Comparison of ENCODE assay signal across 11 cellular contexts in genomic region chr10:15200626-15201025, GRCh38. TPM values are rescaled to one million over a fixed set of nuclear protein-coding genes. Genes with fewer than 3 reads are reported as not detected.
DNase-seq lines count a peak whose midpoint lies in the region; ATAC-seq, FAIRE-seq and TF ChIP-seq lines count a peak whose summit lies in the region.
"Had no signal": no experiment of that assay in that cellular context is flagged by ENCODE, and none has a peak within 500 bp of the region (broad histone marks: within the 10 kb centered on the region; RNA-seq: fewer than 3 reads in every experiment).

No MANE protein-coding gene starts in this region.

- TF ChIP-seq POLR2A in esophagus muscularis mucosa (IDR thresholded peaks at IDR 0.05; ENCODE audit: low read depth) = no peak

- H3K27me3 ChIP-seq in bronchial epithelial cell (ENCODE audit: control insufficient read depth, insufficient read depth, low read length) = no peaks in the 10 kb centered on the region
- no peaks in the 10 kb centered on the region for H3K27me3 ChIP-seq in kidney epithelial cell (ENCODE audit: control insufficient read depth, insufficient read depth, low read length)
- H3K27me3 ChIP-seq in esophagus muscularis mucosa = no peaks in the 10 kb centered on the region

- H3K4me3 ChIP-seq in bronchial epithelial cell (ENCODE audit: low read depth, low read length) (no peak overlapping the region), kidney epithelial cell (ENCODE audit: low read depth, low read length) (no peak overlapping the region), esophagus muscularis mucosa (no peak overlapping the region)

- TF ChIP-seq CTCF in bronchial epithelial cell (IDR thresholded peaks at IDR 0.05; ENCODE audit: insufficient read depth, low read length, severe bottlenecking) = no peak
- TF ChIP-seq CTCF in kidney epithelial cell (IDR thresholded peaks at IDR 0.05; ENCODE audit: insufficient read depth, low read length, poor library complexity, severe bottlenecking) = no peak
- TF ChIP-seq CTCF in esophagus muscularis mucosa (IDR thresholded peaks at IDR 0.05) = no peak

- no peaks in the 10 kb centered on the region for H3K9me3 ChIP-seq in esophagus muscularis mucosa

- no peaks in the 10 kb centered on the region for H3K36me3 ChIP-seq in bronchial epithelial cell (ENCODE audit: control insufficient read depth, insufficient read depth, low read length)
- H3K36me3 ChIP-seq in kidney epithelial cell (ENCODE audit: control insufficient read depth, insufficient read depth, low read length) = no peaks in the 10 kb centered on the region
- H3K36me3 ChIP-seq in esophagus muscularis mucosa = no peaks in the 10 kb centered on the region

- TF ChIP-seq EP300 in esophagus muscularis mucosa (IDR thresholded peaks at IDR 0.05) = no peak

- intact Hi-C loops in esophagus muscularis mucosa (cut with DNase I) = no loop called here

- no peak for FAIRE-seq in bronchial epithelial cell (lab: Jason Lieb, UNC)

- peaks cover 6 to 21% (median 14%) of the 10 kb centered on the region in 4 donors for H3K4me1 ChIP-seq in esophagus muscularis mucosa

- no peak for ATAC-seq in GM19467 (IDR thresholded peaks at IDR 0.05; ENCODE audit: unreplicated experiment)
- ATAC-seq: CD8-positive, alpha-beta T cell had no signal

- 67% methylated on average over 2 of the region's 2 CpGs for WGBS in esophagus muscularis mucosa

- no peak overlapping the region for H3K27ac ChIP-seq in esophagus muscularis mucosa (replicated peaks in 1 of 4)

- peak; percentile 67 for DNase-seq in AG08396 (ENCODE audit: low spot score)
- peak; percentile 43 for DNase-seq in HuH-7 (ENCODE audit: low spot score)
- peak; percentile 89 for DNase-seq in bronchial epithelial cell (ENCODE audit: low read depth)
- peak; percentile 83 for DNase-seq in kidney epithelial cell (ENCODE audit: low read depth)
- no peak for DNase-seq in GM19238 (ENCODE audit: insufficient read length, low spot score)
- DNase-seq in esophagus muscularis mucosa (ENCODE audit: extremely low spot score) = no peak
- DNase-seq in central memory CD4-positive, alpha-beta T cell = no peak
- DNase-seq: activated B cell treated with CpG ODN at 0.5 μM for 24 hours; CD8-positive, alpha-beta T cell; NCI-H2171 treated with DMSO at 0.1 percent for 48 hours had no signal

RNA-seq across cellular contexts. Expression of gene NMT2, which starts 32.1 kb away (rescaled TPM):
- total RNA-seq in bronchial epithelial cell (11.1 and 12.2 TPM in 2 replicates), kidney epithelial cell (8.0 and 11.2 TPM in 2 replicates), esophagus muscularis mucosa (10 to 100 TPM; 14.1 to 23.2 (median 16.0) TPM)

Comparison
In these comparisons a context has a peak if more than half of its experiments do, and no peak if none do; other contexts are left out.
1. DNase-seq: peak in AG08396 (single experiment), HuH-7 (single experiment), bronchial epithelial cell (single experiment) and kidney epithelial cell (single experiment); none in GM19238 (single experiment), esophagus muscularis mucosa (single experiment) and central memory CD4-positive, alpha-beta T cell (single experiment).